ENCODE assay signal across 8 cellular contexts in genomic region chr2:226835420-226835795, GRCh38.
DNase-seq lines count a peak whose midpoint lies in the region; ATAC-seq and TF ChIP-seq lines count a peak whose summit lies in the region.

No MANE protein-coding gene starts in this region.

- no peak for TF ChIP-seq POLR2A in NB4 (IDR thresholded peaks at IDR 0.05; ENCODE audit: extremely low read depth, insufficient read length)

- peaks cover 25 to 41% of the 10 kb centered on the region in 2 donors for H3K4me1 Mint-ChIP-seq in stimulated activated naive B cell treated with anti-CD40 and anti-IgM and Interleukin-4, amounts not matched to agents 10 μg/mL and 1 μg/mL and 100 μg/mL, for 72 hours

- no peaks in the 10 kb centered on the region for H3K27me3 Mint-ChIP-seq in stimulated activated naive B cell treated with anti-CD40 and anti-IgM and Interleukin-4, amounts not matched to agents 10 μg/mL and 1 μg/mL and 100 μg/mL, for 72 hours

- POLR2A ChIA-PET in HEK293T (lab: Yijun Ruan, JAX) = interaction anchor here (0.5 to 1.3 kb wide), 3 partner anchors 9 to 24 kb away, joined by 3 to 6 read pairs (median 3); no protein-coding TSS in a partner anchor

- peak overlapping the region; percentile 100 for H3K27ac Mint-ChIP-seq in stimulated activated naive B cell treated with anti-CD40 and anti-IgM and Interleukin-4, amounts not matched to agents 10 μg/mL and 1 μg/mL and 100 μg/mL, for 72 hours

- in situ Hi-C loops in astrocyte of the cerebellum (cut with HindIII; ENCODE audit: low sequenced_read_pairs) = no loop called here

- CTCF ChIA-PET in HEK293T (lab: Yijun Ruan, JAX) = no interaction called here

- H3K4me3 Mint-ChIP-seq in stimulated activated naive B cell treated with anti-CD40 and anti-IgM and Interleukin-4, amounts not matched to agents 10 μg/mL and 1 μg/mL and 100 μg/mL, for 72 hours = peak overlapping the region; percentile 91 to 93

- H3K9me3 Mint-ChIP-seq in stimulated activated naive B cell treated with anti-CD40 and anti-IgM and Interleukin-4, amounts not matched to agents 10 μg/mL and 1 μg/mL and 100 μg/mL, for 72 hours = no peaks in the 10 kb centered on the region

- DNase-seq in NCI-H1436 (lab: John Stamatoyannopoulos, UW) (peak; percentile 5), NCI-H1436 treated with DMSO at 0.1 percent for 48 hours (lab: John Stamatoyannopoulos, UW) (no peak), HEK293T (ENCODE audit: extremely low spot score) (peak; percentile 7), NB4 (ENCODE audit: low read depth) (no peak), astrocyte of the cerebellum (ENCODE audit: low read depth) (no peak), iPS-NIHi11 (ENCODE audit: low spot score) (peak; percentile 48), NCI-H774 (lab: John Stamatoyannopoulos, UW) (no peak)
- no peak for DNase-seq in stimulated activated naive B cell treated with anti-CD40 and anti-IgM and Interleukin-4, amounts not matched to agents 10 μg/mL and 1 μg/mL and 100 μg/mL, for 72 hours

- H3K4me3 ChIP-seq in NB4 (ENCODE audit: low read depth, low read length) (peak overlapping the region; percentile 76), astrocyte of the cerebellum (ENCODE audit: low read depth, low read length) (peak overlapping the region; percentile 69)

- ATAC-seq in stimulated activated naive B cell treated with anti-CD40 and anti-IgM and Interleukin-4, amounts not matched to agents 10 μg/mL and 1 μg/mL and 100 μg/mL, for 72 hours (replicated peaks) = peak; percentile 21 to 23

- H3K36me3 Mint-ChIP-seq in stimulated activated naive B cell treated with anti-CD40 and anti-IgM and Interleukin-4, amounts not matched to agents 10 μg/mL and 1 μg/mL and 100 μg/mL, for 72 hours = peaks cover 16 to 29% of the 10 kb centered on the region in 2 donors

- no peak for TF ChIP-seq CTCF in NB4 (IDR thresholded peaks at IDR 0.05; ENCODE audit: low read depth, low read length)
- no peak for TF ChIP-seq CTCF in astrocyte of the cerebellum (IDR thresholded peaks at IDR 0.05; ENCODE audit: low read depth, low read length, missing control alignments)

TF ChIP-seq in HEK293T, 16 proteins besides CTCF, POLR2A, EP300 and RAD21:
- no peak for TF ChIP-seq ELF4 (IDR thresholded peaks at IDR 0.05)
- no peak for TF ChIP-seq NFRKB (IDR thresholded peaks at IDR 0.05)
- TF ChIP-seq LEF1 (IDR thresholded peaks at IDR 0.05; ENCODE audit: borderline replicate concordance) = no peak
- no peak for TF ChIP-seq CTBP1 (IDR thresholded peaks at IDR 0.05; ENCODE audit: borderline replicate concordance)
- no peak for TF ChIP-seq ARNT (IDR thresholded peaks at IDR 0.05)
- TF ChIP-seq BHLHE40 (IDR thresholded peaks at IDR 0.05; ENCODE audit: borderline replicate concordance) = no peak
- no peak for TF ChIP-seq TARDBP (IDR thresholded peaks at IDR 0.05)
- TF ChIP-seq SP1 (IDR thresholded peaks at IDR 0.05) = no peak
- no peak for TF ChIP-seq FOXM1 (IDR thresholded peaks at IDR 0.05; ENCODE audit: borderline replicate concordance)
- no peak for TF ChIP-seq HDGF (IDR thresholded peaks at IDR 0.05; ENCODE audit: borderline replicate concordance)
- no peak for TF ChIP-seq FOXK2 (IDR thresholded peaks at IDR 0.05)
- no peak for TF ChIP-seq PKNOX1 (IDR thresholded peaks at IDR 0.05)

Comparison
In these comparisons a context has a peak if more than half of its experiments do, and no peak if none do; other contexts are left out.
1. DNase-seq: peak in NCI-H1436 (single experiment), HEK293T (single experiment) and iPS-NIHi11 (single experiment); none in NCI-H1436 treated with DMSO at 0.1 percent for 48 hours (single experiment), NB4 (single experiment), astrocyte of the cerebellum (single experiment), stimulated activated naive B cell treated with anti-CD40 and anti-IgM and Interleukin-4, amounts not matched to agents 10 μg/mL and 1 μg/mL and 100 μg/mL, for 72 hours (single experiment) and NCI-H774 (single experiment).